ENCODE assay signal across 2 cellular contexts in genomic region chr4:24747234-24747975, GRCh38.
TF ChIP-seq lines count a peak whose summit lies in the region.

No MANE protein-coding gene starts in this region.

TF ChIP-seq in IMR-90, 13 proteins besides CTCF, POLR2A, EP300 and RAD21 (continued from another document):
- TF ChIP-seq MAZ (IDR thresholded peaks at IDR 0.05; ENCODE audit: borderline replicate concordance, low read depth, low read length): no peak
- TF ChIP-seq CHD1 (IDR thresholded peaks at IDR 0.05; ENCODE audit: low read depth, low read length): no peak
- no peak for TF ChIP-seq RFX5 (IDR thresholded peaks at IDR 0.05; ENCODE audit: low read depth, low read length)
- TF ChIP-seq FOS (IDR thresholded peaks at IDR 0.05; ENCODE audit: low read depth, low read length): no peak
- TF ChIP-seq NFE2L2 (IDR thresholded peaks at IDR 0.05; ENCODE audit: low read depth, low read length): no peak
- TF ChIP-seq ELK1 (IDR thresholded peaks at IDR 0.05; ENCODE audit: borderline replicate concordance, low read depth, low read length): no peak
- TF ChIP-seq CEBPB (IDR thresholded peaks at IDR 0.05; ENCODE audit: low read depth, low read length): no peak

TF ChIP-seq in SK-N-SH, 30 proteins besides CTCF, POLR2A, EP300 and RAD21 (continued from another document):
- TF ChIP-seq FOXM1 (IDR thresholded peaks at IDR 0.05; ENCODE audit: low read depth): peak; percentile 58
- no peak for TF ChIP-seq RXRA (IDR thresholded peaks at IDR 0.05; ENCODE audit: borderline replicate concordance, low read depth)
- peak; percentile 91 for TF ChIP-seq PBX3 (IDR thresholded peaks at IDR 0.05)
- no peak for TF ChIP-seq CHD2 (IDR thresholded peaks at IDR 0.05; ENCODE audit: low read length, partially characterized antibody)
- peak; percentile 56 for TF ChIP-seq JUND (IDR thresholded peaks at IDR 0.05)
- TF ChIP-seq ZBTB33 (IDR thresholded peaks at IDR 0.05; ENCODE audit: borderline replicate concordance, low read depth): no peak
- TF ChIP-seq RFX5 (IDR thresholded peaks at IDR 0.05; ENCODE audit: low read length): no peak
- TF ChIP-seq FOSL2 (IDR thresholded peaks at IDR 0.05; ENCODE audit: borderline replicate concordance, low read depth): peak; percentile 35; the same call in 1 of the 2 replicates
- no peak for TF ChIP-seq NRF1 (IDR thresholded peaks at IDR 0.05; ENCODE audit: low read depth, low read length)
- TF ChIP-seq POLR2AphosphoS5 (IDR thresholded peaks at IDR 0.05; ENCODE audit: low read depth, low read length): peak; percentile 9; the same call in 1 of the 2 replicates
- TF ChIP-seq MEF2A (IDR thresholded peaks at IDR 0.05; ENCODE audit: borderline replicate concordance, low read depth): no peak
- TF ChIP-seq TCF12 (IDR thresholded peaks at IDR 0.05): peak; percentile 82
- TF ChIP-seq TEAD4 (IDR thresholded peaks at IDR 0.05; ENCODE audit: borderline replicate concordance, insufficient read depth): 0 out of 2 replicates have a peak, but pooled peaks have one; percentile 41
- TF ChIP-seq ELF1 (IDR thresholded peaks at IDR 0.05): no peak
TF ChIP-seq in SK-N-SH: peak in this region for 7.
